Comparison of ENCODE assay signal across 19 cellular contexts in the genomic region with DNA sequence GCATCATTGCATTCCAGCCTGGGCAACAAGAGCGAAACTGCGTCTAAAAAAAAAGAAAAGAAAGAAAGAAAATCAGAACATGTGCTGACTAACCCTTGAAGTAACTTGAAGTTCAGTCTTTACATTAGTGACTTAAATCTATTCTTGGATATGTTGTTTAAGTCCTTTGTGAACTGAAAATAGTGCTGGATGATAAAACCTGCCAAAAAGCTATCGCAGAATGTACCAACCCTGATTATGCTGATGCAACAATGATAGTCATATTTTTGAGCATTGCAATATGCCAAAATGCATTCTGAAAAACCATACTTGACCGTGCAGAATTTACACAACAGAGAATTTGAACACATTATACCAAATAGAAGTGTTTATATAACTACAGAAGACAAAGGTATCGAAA. TPM values are rescaled to one million over a fixed set of nuclear protein-coding genes. Genes with fewer than 3 reads are reported as not detected.
"Had no signal": no experiment of that assay in that cellular context is flagged by ENCODE, and none has a peak within 500 bp of the region (broad histone marks: within the 10 kb centered on the region; RNA-seq: fewer than 3 reads in every experiment).

No MANE protein-coding gene starts in this region.

- ATAC-seq: foreskin keratinocyte; heart left ventricle; stimulated activated memory B cell treated with anti-CD40 and anti-IgM and Interleukin-4, amounts not matched to agents 10 μg/mL and 1 μg/mL and 100 μg/mL, for 72 hours had no signal

- H3K27me3 ChIP-seq: cardiac muscle cell, foreskin keratinocyte, heart left ventricle, neutrophil, right atrium auricular region, transverse colon had no signal

- H3K9me3 ChIP-seq: heart left ventricle, neutrophil, right atrium auricular region, transverse colon had no signal

- DNase-seq: activated CD4-positive, CD25-positive, alpha-beta regulatory T cell; activated effector memory CD4-positive, alpha-beta T cell treated with Interleukin-2 at 50 U/mL for 16 hours; activated naive CD8-positive, alpha-beta T cell treated with anti-CD3 and anti-CD28 coated beads for 36 hours; aorta; cortex of kidney; effector memory CD4-positive, alpha-beta T cell; heart left ventricle; SIG-M5; small intestine; T-helper 2 cell; transverse colon had no signal

- H3K27me3 Mint-ChIP-seq: activated naive CD8-positive, alpha-beta T cell treated with anti-CD3 and anti-CD28 coated beads for 36 hours; stimulated activated memory B cell treated with anti-CD40 and anti-IgM and Interleukin-4, amounts not matched to agents 10 μg/mL and 1 μg/mL and 100 μg/mL, for 72 hours had no signal

- H3K27ac Mint-ChIP-seq: activated naive CD8-positive, alpha-beta T cell treated with anti-CD3 and anti-CD28 coated beads for 36 hours; stimulated activated memory B cell treated with anti-CD40 and anti-IgM and Interleukin-4, amounts not matched to agents 10 μg/mL and 1 μg/mL and 100 μg/mL, for 72 hours had no signal

- H3K4me1 ChIP-seq: heart left ventricle, right atrium auricular region, transverse colon had no signal

- H3K4me3 ChIP-seq: cardiac muscle cell, heart left ventricle, right atrium auricular region, transverse colon had no signal

- H3K36me3 ChIP-seq: cardiac muscle cell, heart left ventricle, neutrophil, right atrium auricular region, transverse colon had no signal

- H3K27ac ChIP-seq: cardiac muscle cell, heart left ventricle, neutrophil, right atrium auricular region, transverse colon had no signal

- H3K9me3 Mint-ChIP-seq: activated naive CD8-positive, alpha-beta T cell treated with anti-CD3 and anti-CD28 coated beads for 36 hours; stimulated activated memory B cell treated with anti-CD40 and anti-IgM and Interleukin-4, amounts not matched to agents 10 μg/mL and 1 μg/mL and 100 μg/mL, for 72 hours had no signal

- H3K4me3 Mint-ChIP-seq: activated naive CD8-positive, alpha-beta T cell treated with anti-CD3 and anti-CD28 coated beads for 36 hours; stimulated activated memory B cell treated with anti-CD40 and anti-IgM and Interleukin-4, amounts not matched to agents 10 μg/mL and 1 μg/mL and 100 μg/mL, for 72 hours had no signal

- FAIRE-seq: small intestine, TTC549 had no signal

RNA-seq across cellular contexts. Expression of gene SHISAL2A, which starts 30.7 kb away (rescaled TPM):
- total RNA-seq: cardiac muscle cell, foreskin keratinocyte, kidney epithelial cell, right atrium auricular region, subcutaneous adipose tissue had no signal
- polyA plus RNA-seq: cardiac muscle cell had no signal
